In genomic region chr1:65476327-65476726, GRCh38 we compare ENCODE assay signal across 1 cellular context.
TF ChIP-seq lines count a peak whose summit lies in the region.

No MANE protein-coding gene starts in this region.

TF ChIP-seq in HepG2, 621 proteins besides CTCF, POLR2A, EP300 and RAD21 (continued from another document and continues in another):
- TF ChIP-seq ZNF598 (CRISPR knock-in tag; IDR thresholded peaks at IDR 0.05; ENCODE audit: borderline replicate concordance) = no peak
- no peak for TF ChIP-seq ZNF280D (CRISPR knock-in tag; IDR thresholded peaks at IDR 0.05)
- TF ChIP-seq ZSCAN20 (CRISPR knock-in tag; IDR thresholded peaks at IDR 0.05; ENCODE audit: borderline replicate concordance) = no peak
- TF ChIP-seq FOXM1 (CRISPR knock-in tag; IDR thresholded peaks at IDR 0.05) = no peak
- TF ChIP-seq FOXC1 (CRISPR knock-in tag; IDR thresholded peaks at IDR 0.05; ENCODE audit: borderline replicate concordance) = no peak
- TF ChIP-seq TAF15 (IDR thresholded peaks at IDR 0.05; ENCODE audit: low read depth, low read length, poor library complexity, severe bottlenecking) = no peak
- no peak for TF ChIP-seq ZBTB39 (CRISPR knock-in tag; IDR thresholded peaks at IDR 0.05)
- no peak; the same call in 1 of the 2 replicates for TF ChIP-seq ZBTB20 (CRISPR knock-in tag; IDR thresholded peaks at IDR 0.05; ENCODE audit: borderline replicate concordance, low read depth)
- no peak for TF ChIP-seq ZMAT3 (CRISPR knock-in tag; conservative IDR thresholded peaks at IDR 0.05)
- no peak for TF ChIP-seq GTF2F1 (IDR thresholded peaks at IDR 0.05; ENCODE audit: low read length)
- TF ChIP-seq PAF1 (CRISPR knock-in tag; IDR thresholded peaks at IDR 0.05) = no peak
- TF ChIP-seq TFDP1 (CRISPR knock-in tag; IDR thresholded peaks at IDR 0.05; ENCODE audit: borderline replicate concordance) = no peak
- TF ChIP-seq NR2F2 (IDR thresholded peaks at IDR 0.05; ENCODE audit: borderline replicate concordance, low read depth) = peak; percentile 85
- no peak for TF ChIP-seq ZNF674 (CRISPR knock-in tag; IDR thresholded peaks at IDR 0.05; ENCODE audit: low read depth)
- no peak; the same call in 1 of the 2 replicates for TF ChIP-seq ZNF362 (CRISPR knock-in tag; IDR thresholded peaks at IDR 0.05; ENCODE audit: borderline replicate concordance)
- TF ChIP-seq ESRRA (CRISPR knock-in tag; IDR thresholded peaks at IDR 0.05; ENCODE audit: low read depth) = 0 out of 2 replicates have a peak, but pooled peaks have one; percentile 49
- peak; percentile 63 for TF ChIP-seq ZMYM4 (CRISPR knock-in tag; IDR thresholded peaks at IDR 0.05)
- TF ChIP-seq BORCS8-MEF2B (CRISPR knock-in tag; IDR thresholded peaks at IDR 0.05) = no peak
- TF ChIP-seq CENPBD1 (CRISPR knock-in tag; IDR thresholded peaks at IDR 0.05; ENCODE audit: borderline replicate concordance, low read depth) = no peak
- TF ChIP-seq ZNF879 (CRISPR knock-in tag; IDR thresholded peaks at IDR 0.05) = no peak
- no peak for TF ChIP-seq ZEB1 (IDR thresholded peaks at IDR 0.05; ENCODE audit: insufficient replicate concordance, low read depth)
- TF ChIP-seq RAD51 (IDR thresholded peaks at IDR 0.05; ENCODE audit: borderline replicate concordance) = no peak
- TF ChIP-seq TEAD2 (CRISPR knock-in tag; IDR thresholded peaks at IDR 0.05) = no peak
- peak; percentile 96 for TF ChIP-seq MED1 (CRISPR knock-in tag; IDR thresholded peaks at IDR 0.05)
- 0 out of 2 replicates have a peak, but pooled peaks have one; percentile 58 for TF ChIP-seq MEIS2 (CRISPR knock-in tag; IDR thresholded peaks at IDR 0.05)
- peak; percentile 53; the same call in 1 of the 2 replicates for TF ChIP-seq NR2C2 (CRISPR knock-in tag; IDR thresholded peaks at IDR 0.05; ENCODE audit: borderline replicate concordance)
- TF ChIP-seq ZNF136 (CRISPR knock-in tag; IDR thresholded peaks at IDR 0.05; ENCODE audit: low read depth) = no peak
- TF ChIP-seq DMAP1 (CRISPR knock-in tag; IDR thresholded peaks at IDR 0.05) = no peak
- TF ChIP-seq PCBP1 (IDR thresholded peaks at IDR 0.05; ENCODE audit: borderline replicate concordance, low read depth, low read length) = no peak
- TF ChIP-seq CCDC6 (CRISPR knock-in tag; IDR thresholded peaks at IDR 0.05) = no peak
- no peak for TF ChIP-seq MATR3 (CRISPR knock-in tag; IDR thresholded peaks at IDR 0.05)
- no peak for TF ChIP-seq KLF13 (CRISPR knock-in tag; IDR thresholded peaks at IDR 0.05)
- TF ChIP-seq RNF219 (CRISPR knock-in tag; IDR thresholded peaks at IDR 0.05) = no peak
- no peak for TF ChIP-seq NFKB2 (CRISPR knock-in tag; IDR thresholded peaks at IDR 0.05; ENCODE audit: borderline replicate concordance)
- no peak for TF ChIP-seq ZNF543 (CRISPR knock-in tag; IDR thresholded peaks at IDR 0.05)
- no peak for TF ChIP-seq ZNF713 (CRISPR knock-in tag; IDR thresholded peaks at IDR 0.05)
- no peak for TF ChIP-seq MXD1 (CRISPR knock-in tag; IDR thresholded peaks at IDR 0.05)
- TF ChIP-seq ZSCAN31 (CRISPR knock-in tag; IDR thresholded peaks at IDR 0.05; ENCODE audit: low read depth) = no peak
- no peak; the same call in 1 of the 2 replicates for TF ChIP-seq TARDBP (CRISPR knock-in tag; IDR thresholded peaks at IDR 0.05)
- TF ChIP-seq SALL1 (CRISPR knock-in tag; IDR thresholded peaks at IDR 0.05) = peak; percentile 79; the same call in 1 of the 2 replicates
- peak; percentile 74; the same call in 1 of the 2 replicates for TF ChIP-seq POGZ (CRISPR knock-in tag; IDR thresholded peaks at IDR 0.05)
- TF ChIP-seq ZNF790 (CRISPR knock-in tag; IDR thresholded peaks at IDR 0.05; ENCODE audit: borderline replicate concordance) = no peak
- no peak for TF ChIP-seq MYC (CRISPR knock-in tag; IDR thresholded peaks at IDR 0.05; ENCODE audit: borderline replicate concordance)
- no peak for TF ChIP-seq HNRNPL (IDR thresholded peaks at IDR 0.05; ENCODE audit: low read depth, low read length)
- no peak for TF ChIP-seq ZNF276 (CRISPR knock-in tag; IDR thresholded peaks at IDR 0.05; ENCODE audit: low read depth)
- no peak for TF ChIP-seq ZNF101 (CRISPR knock-in tag; IDR thresholded peaks at IDR 0.05; ENCODE audit: borderline replicate concordance, low read depth)
- TF ChIP-seq ZBTB26 (CRISPR knock-in tag; IDR thresholded peaks at IDR 0.05; ENCODE audit: borderline replicate concordance) = no peak
- TF ChIP-seq FOSL2 (CRISPR knock-in tag; IDR thresholded peaks at IDR 0.05) = 0 out of 2 replicates have a peak, but pooled peaks have one; percentile 5
- no peak for TF ChIP-seq RFXAP (CRISPR knock-in tag; IDR thresholded peaks at IDR 0.05; ENCODE audit: borderline replicate concordance)
- TF ChIP-seq SIN3A (IDR thresholded peaks at IDR 0.05; ENCODE audit: borderline replicate concordance, low read depth, low read length) = no peak
- TF ChIP-seq HOXA3 (CRISPR knock-in tag; IDR thresholded peaks at IDR 0.05) = peak; percentile 52; the same call in 1 of the 2 replicates
- no peak for TF ChIP-seq PAWR (CRISPR knock-in tag; IDR thresholded peaks at IDR 0.05; ENCODE audit: borderline replicate concordance)
- peak; percentile 84 for TF ChIP-seq RARA (CRISPR knock-in tag; IDR thresholded peaks at IDR 0.05)
- no peak for TF ChIP-seq FLYWCH1 (CRISPR knock-in tag; IDR thresholded peaks at IDR 0.05)
- no peak for TF ChIP-seq ZNF230 (CRISPR knock-in tag; IDR thresholded peaks at IDR 0.05)
- TF ChIP-seq KLF15 (CRISPR knock-in tag; IDR thresholded peaks at IDR 0.05; ENCODE audit: borderline replicate concordance) = no peak
- no peak for TF ChIP-seq ZNF616 (CRISPR knock-in tag; IDR thresholded peaks at IDR 0.05; ENCODE audit: low read depth)
- no peak for TF ChIP-seq HNRNPH1 (optimal IDR thresholded peaks at IDR 0.05; ENCODE audit: low read depth, low read length)
- no peak for TF ChIP-seq ZNF740 (CRISPR knock-in tag; IDR thresholded peaks at IDR 0.05)
- no peak for TF ChIP-seq GABPB1 (CRISPR knock-in tag; IDR thresholded peaks at IDR 0.05)
- no peak for TF ChIP-seq ZNF383 (CRISPR knock-in tag; IDR thresholded peaks at IDR 0.05; ENCODE audit: borderline replicate concordance)
